ENCODE assay signal across 14 cellular contexts in genomic region chr1:40944841-40945430, GRCh38. TPM values are rescaled to one million over a fixed set of nuclear protein-coding genes. Genes with fewer than 3 reads are reported as not detected.
DNase-seq lines count a peak whose midpoint lies in the region; ATAC-seq and TF ChIP-seq lines count a peak whose summit lies in the region.
"Had no signal": no experiment of that assay in that cellular context is flagged by ENCODE, and none has a peak within 500 bp of the region (broad histone marks: within the 10 kb centered on the region; RNA-seq: fewer than 3 reads in every experiment).

No MANE protein-coding gene starts in this region.

- POLR2A ChIA-PET in A673 (lab: Charles Lee; ENCODE audit: low non-redundant PET) = no interaction called here
- POLR2A ChIA-PET in activated CD4-positive, alpha-beta T cell treated with anti-CD3 and anti-CD28 coated beads, Interleukin-2, amount 10 ng/mL, durations not matched to agents 7 days and 5 days (lab: Charles Lee) = interaction anchor here (0.6 kb wide), 1 partner anchor 338 kb away, joined by 4 read pairs; no protein-coding TSS in a partner anchor

- H3K36me3 ChIP-seq in MG63 (no peaks in the 10 kb centered on the region), stomach smooth muscle (ENCODE audit: control insufficient read depth in 2 of 2, insufficient read depth in 2 of 2, low read length in 2 of 2) (no peaks in the 10 kb centered on the region), A673 (ENCODE audit: insufficient read depth, low read length, poor library complexity, severe bottlenecking) (no peaks in the 10 kb centered on the region)
- H3K36me3 ChIP-seq: WERI-Rb-1 had no signal

- DNase-seq in MG63 (peak; percentile 73), epithelial cell of prostate (ENCODE audit: low read depth, low spot score) (no peak), left colon (peak in 1 of 2 donors; percentile 33), NCI-H1436 (lab: John Stamatoyannopoulos, UW) (no peak), A673 (ENCODE audit: low spot score) (no peak)
- no peak for DNase-seq in stimulated activated CD4-positive, alpha-beta T cell treated with anti-CD3 and anti-CD28 coated beads, Interleukin-2, amount 100 ng/mL, for 24 hours
- DNase-seq in activated CD4-positive, alpha-beta T cell treated with anti-CD3 and anti-CD28 coated beads, Interleukin-2, amount 10 ng/mL, durations not matched to agents 7 days and 5 days = no peak
- DNase-seq: CD4-positive, alpha-beta T cell; NCI-H2029; stimulated activated CD4-positive, alpha-beta T cell treated with anti-CD3 and anti-CD28 coated beads, Interleukin-15, amount 100 ng/mL, for 24 hours; stimulated activated naive B cell treated with anti-CD40 and anti-IgM and Interleukin-4, amounts not matched to agents 10 μg/mL and 1 μg/mL and 100 μg/mL, for 72 hours; WERI-Rb-1 had no signal

- peaks cover 6% of the 10 kb centered on the region for H3K4me1 Mint-ChIP-seq in activated CD4-positive, alpha-beta T cell treated with anti-CD3 and anti-CD28 coated beads, Interleukin-2, amount 10 ng/mL, durations not matched to agents 7 days and 5 days

- no peak for TF ChIP-seq CTCF in A673 (conservative IDR thresholded peaks at IDR 0.05; ENCODE audit: low read depth, low read length)

- no peak overlapping the region for H3K4me3 Mint-ChIP-seq in activated CD4-positive, alpha-beta T cell treated with anti-CD3 and anti-CD28 coated beads, Interleukin-2, amount 10 ng/mL, durations not matched to agents 7 days and 5 days
- H3K4me3 Mint-ChIP-seq: CD4-positive, alpha-beta T cell; central memory CD8-positive, alpha-beta T cell; stimulated activated naive B cell treated with anti-CD40 and anti-IgM and Interleukin-4, amounts not matched to agents 10 μg/mL and 1 μg/mL and 100 μg/mL, for 72 hours had no signal

- no peak overlapping the region for H3K27ac Mint-ChIP-seq in activated CD4-positive, alpha-beta T cell treated with anti-CD3 and anti-CD28 coated beads, Interleukin-2, amount 10 ng/mL, durations not matched to agents 7 days and 5 days
- H3K27ac Mint-ChIP-seq: CD4-positive, alpha-beta T cell; stimulated activated naive B cell treated with anti-CD40 and anti-IgM and Interleukin-4, amounts not matched to agents 10 μg/mL and 1 μg/mL and 100 μg/mL, for 72 hours had no signal

- peaks cover 12% of the 10 kb centered on the region for H3K27me3 Mint-ChIP-seq in activated CD4-positive, alpha-beta T cell treated with anti-CD3 and anti-CD28 coated beads, Interleukin-2, amount 10 ng/mL, durations not matched to agents 7 days and 5 days

- no peaks in the 10 kb centered on the region for H3K36me3 Mint-ChIP-seq in activated CD4-positive, alpha-beta T cell treated with anti-CD3 and anti-CD28 coated beads, Interleukin-2, amount 10 ng/mL, durations not matched to agents 7 days and 5 days (ENCODE audit: low read depth)

- H3K4me1 ChIP-seq in stomach smooth muscle (ENCODE audit: control insufficient read depth, insufficient read depth, low read length) (peaks cover 12% of the 10 kb centered on the region), A673 (ENCODE audit: insufficient read depth, low read length, poor library complexity, severe bottlenecking) (peaks cover 4% of the 10 kb centered on the region)

- no TSS peak for BruUV-seq in A673 (replicated peaks; lab: Mats Ljungman, UMichigan)

- H3K4me3 ChIP-seq in MG63 = no peak overlapping the region
- peak overlapping the region; percentile 9 to 54 for H3K4me3 ChIP-seq in stomach smooth muscle (ENCODE audit: low read length in 2 of 2)
- H3K4me3 ChIP-seq in A673 (ENCODE audit: low read depth, low read length, poor library complexity, severe bottlenecking) = no peak overlapping the region

- intact Hi-C loops in left colon (cut with DNase I, micrococcal nuclease) (loop anchor here in 1 of 2 donors (5.0 kb wide), 1 partner anchor 78 kb away; no protein-coding TSS in a partner anchor), A673 (cut with micrococcal nuclease; ENCODE audit: unreplicated experiment) (no loop called here)

- no peaks in the 10 kb centered on the region for H3K9me3 Mint-ChIP-seq in activated CD4-positive, alpha-beta T cell treated with anti-CD3 and anti-CD28 coated beads, Interleukin-2, amount 10 ng/mL, durations not matched to agents 7 days and 5 days
- H3K9me3 Mint-ChIP-seq: CD4-positive, alpha-beta T cell; central memory CD8-positive, alpha-beta T cell; stimulated activated naive B cell treated with anti-CD40 and anti-IgM and Interleukin-4, amounts not matched to agents 10 μg/mL and 1 μg/mL and 100 μg/mL, for 72 hours had no signal

- peak overlapping the region; percentile 69 for H3K27ac ChIP-seq in epithelial cell of prostate
- peak overlapping the region; percentile 87 for H3K27ac ChIP-seq in stomach smooth muscle (ENCODE audit: low read length)
- no peak overlapping the region for H3K27ac ChIP-seq in A673 (ENCODE audit: low read depth, low read length, poor library complexity, severe bottlenecking)
- H3K27ac ChIP-seq: WERI-Rb-1 had no signal

- CTCF ChIA-PET in A673 (lab: Charles Lee) = no interaction called here
- CTCF ChIA-PET in activated CD4-positive, alpha-beta T cell treated with anti-CD3 and anti-CD28 coated beads, Interleukin-2, amount 10 ng/mL, durations not matched to agents 7 days and 5 days (lab: Charles Lee) = interaction anchor here (0.5 kb wide), 1 partner anchor 1041 kb away, joined by 3 read pairs; no protein-coding TSS in a partner anchor

- H3K27me3 ChIP-seq in MG63 = no peaks in the 10 kb centered on the region
- H3K27me3 ChIP-seq in stomach smooth muscle (ENCODE audit: control insufficient read depth in 1 of 2, insufficient read depth in 2 of 2, low read length in 2 of 2) = no peaks in the 10 kb centered on the region
- H3K27me3 ChIP-seq in A673 (replicated peaks; ENCODE audit: insufficient read depth, low read depth, low read length, poor library complexity) = no peaks in the 10 kb centered on the region

- peak; percentile 60 for ATAC-seq in left colon
- ATAC-seq: stimulated activated naive B cell treated with anti-CD40 and anti-IgM and Interleukin-4, amounts not matched to agents 10 μg/mL and 1 μg/mL and 100 μg/mL, for 72 hours had no signal

- peak overlapping the region in 1 of 2 donors; percentile 29 for H3K9ac ChIP-seq in stomach smooth muscle (ENCODE audit: low read length in 2 of 2)

- H3K9me3 ChIP-seq in MG63 (peaks cover 10% of the 10 kb centered on the region), stomach smooth muscle (ENCODE audit: control insufficient read depth in 2 of 2, low read length in 2 of 2) (no peaks in the 10 kb centered on the region), A673 (ENCODE audit: low read depth, low read length, poor library complexity, severe bottlenecking) (no peaks in the 10 kb centered on the region)

RNA-seq across cellular contexts. Expression of gene CTPS1, which starts 34.6 kb away (rescaled TPM):
- total RNA-seq in MG63 (2014; rRNA removed; shearing (Covaris generic); ENCODE audit: low replicate concordance) = 48.3 and 53.4 TPM in 2 replicates
- total RNA-seq in left colon = 10 to 100 TPM; 11.1 to 14.0 TPM
- 126 and 139 TPM in 2 replicates for total RNA-seq in A673 (2021)
- total RNA-seq in activated CD4-positive, alpha-beta T cell treated with anti-CD3 and anti-CD28 coated beads, Interleukin-2, amount 10 ng/mL, durations not matched to agents 7 days and 5 days = 10 to 100 TPM; 54.6 to 55.6 TPM

Comparison
In these comparisons a context has a peak if more than half of its experiments do, and no peak if none do; other contexts are left out.
1. H3K4me3 ChIP-seq: peak in stomach smooth muscle (2 of 2); none in MG63 (single experiment) and A673 (single experiment).